Comparison of ENCODE assay signal across 26 cellular contexts in genomic region chr3:32447865-32448400, GRCh38. TPM values are rescaled to one million over a fixed set of nuclear protein-coding genes. Genes with fewer than 3 reads are reported as not detected.
DNase-seq lines count a peak whose midpoint lies in the region; ATAC-seq, FAIRE-seq and TF ChIP-seq lines count a peak whose summit lies in the region.
"Had no signal": no experiment of that assay in that cellular context is flagged by ENCODE, and none has a peak within 500 bp of the region (broad histone marks: within the 10 kb centered on the region; RNA-seq: fewer than 3 reads in every experiment).

No MANE protein-coding gene starts in this region.

- no peaks in the 10 kb centered on the region for H3K27me3 Mint-ChIP-seq in activated CD4-positive, alpha-beta T cell treated with anti-CD3 and anti-CD28 coated beads, Interleukin-2, amount 10 ng/mL, durations not matched to agents 7 days and 5 days
- H3K27me3 Mint-ChIP-seq in Calu3 (ENCODE audit: unreplicated experiment): no peaks in the 10 kb centered on the region
- no peaks in the 10 kb centered on the region for H3K27me3 Mint-ChIP-seq in T-helper 17 cell
- no peaks in the 10 kb centered on the region for H3K27me3 Mint-ChIP-seq in memory B cell
- H3K27me3 Mint-ChIP-seq: activated CD8-positive, alpha-beta memory T cell treated with anti-CD3 and anti-CD28 coated beads, Interleukin-2, amount 10 ng/mL, durations not matched to agents 7 days and 5 days had no signal

- CTCF ChIA-PET in activated CD4-positive, alpha-beta T cell treated with anti-CD3 and anti-CD28 coated beads, Interleukin-2, amount 10 ng/mL, durations not matched to agents 7 days and 5 days (lab: Charles Lee): interaction anchor here (1.0 to 1.8 kb wide), 3 partner anchors 12 to 20 kb away, joined by 5 to 7 read pairs (median 7); no protein-coding TSS in a partner anchor
- CTCF ChIA-PET in Calu3 (lab: Charles Lee): no interaction called here

- no peak overlapping the region for H3K4me3 Mint-ChIP-seq in activated CD4-positive, alpha-beta T cell treated with anti-CD3 and anti-CD28 coated beads, Interleukin-2, amount 10 ng/mL, durations not matched to agents 7 days and 5 days
- H3K4me3 Mint-ChIP-seq in Calu3 (ENCODE audit: low read depth, unreplicated experiment) (no peak overlapping the region), T-helper 17 cell (no peak overlapping the region), memory B cell (no peak overlapping the region)
- H3K4me3 Mint-ChIP-seq: activated CD8-positive, alpha-beta memory T cell treated with anti-CD3 and anti-CD28 coated beads, Interleukin-2, amount 10 ng/mL, durations not matched to agents 7 days and 5 days had no signal

- TF ChIP-seq CTCF in Calu3 (IDR thresholded peaks at IDR 0.05; ENCODE audit: unreplicated experiment): no peak

- H3K36me3 Mint-ChIP-seq in activated CD4-positive, alpha-beta T cell treated with anti-CD3 and anti-CD28 coated beads, Interleukin-2, amount 10 ng/mL, durations not matched to agents 7 days and 5 days (ENCODE audit: low read depth): peaks cover 61% of the 10 kb centered on the region
- H3K36me3 Mint-ChIP-seq in Calu3 (ENCODE audit: insufficient read depth, unreplicated experiment) (peaks cover 77% of the 10 kb centered on the region), T-helper 17 cell (ENCODE audit: low read depth) (peaks cover 10% of the 10 kb centered on the region), memory B cell (peaks cover 39% of the 10 kb centered on the region)

- POLR2A ChIA-PET in activated CD4-positive, alpha-beta T cell treated with anti-CD3 and anti-CD28 coated beads, Interleukin-2, amount 10 ng/mL, durations not matched to agents 7 days and 5 days (lab: Charles Lee): no interaction called here

- H3K9me3 Mint-ChIP-seq in activated CD4-positive, alpha-beta T cell treated with anti-CD3 and anti-CD28 coated beads, Interleukin-2, amount 10 ng/mL, durations not matched to agents 7 days and 5 days: peaks cover 12% of the 10 kb centered on the region
- H3K9me3 Mint-ChIP-seq in Calu3 (ENCODE audit: low read depth, unreplicated experiment): peaks cover 3% of the 10 kb centered on the region
- peaks cover 3% of the 10 kb centered on the region for H3K9me3 Mint-ChIP-seq in memory B cell

- intact Hi-C loops in Calu3 (cut with micrococcal nuclease; ENCODE audit: unreplicated experiment): no loop called here

- H3K4me1 Mint-ChIP-seq in activated CD4-positive, alpha-beta T cell treated with anti-CD3 and anti-CD28 coated beads, Interleukin-2, amount 10 ng/mL, durations not matched to agents 7 days and 5 days: peaks cover 42% of the 10 kb centered on the region
- H3K4me1 Mint-ChIP-seq in Calu3 (ENCODE audit: low read depth, unreplicated experiment): peaks cover 38% of the 10 kb centered on the region
- peaks cover 26% of the 10 kb centered on the region for H3K4me1 Mint-ChIP-seq in T-helper 17 cell
- H3K4me1 Mint-ChIP-seq in memory B cell: peaks cover 34% of the 10 kb centered on the region

- H3K27ac Mint-ChIP-seq in activated CD4-positive, alpha-beta T cell treated with anti-CD3 and anti-CD28 coated beads, Interleukin-2, amount 10 ng/mL, durations not matched to agents 7 days and 5 days: peak overlapping the region; percentile 21
- H3K27ac Mint-ChIP-seq in Calu3 (ENCODE audit: unreplicated experiment) (peak overlapping the region; percentile 62), T-helper 17 cell (peak overlapping the region; percentile 79), memory B cell (peak overlapping the region; percentile 53)
- H3K27ac Mint-ChIP-seq: activated CD8-positive, alpha-beta memory T cell treated with anti-CD3 and anti-CD28 coated beads, Interleukin-2, amount 10 ng/mL, durations not matched to agents 7 days and 5 days had no signal

- ATAC-seq in T-helper 17 cell (no peak), memory B cell (ENCODE audit: low read depth) (no peak), GM21360 (IDR thresholded peaks at IDR 0.05; ENCODE audit: unreplicated experiment) (no peak)
- ATAC-seq: activated CD8-positive, alpha-beta memory T cell treated with anti-CD3 and anti-CD28 coated beads, Interleukin-2, amount 10 ng/mL, durations not matched to agents 7 days and 5 days; pancreas; right cardiac atrium had no signal

- FAIRE-seq in urothelium cell line (lab: Jason Lieb, UNC): no peak
- FAIRE-seq: H54, HTR-8/SVneo, pancreas had no signal

- no peaks in the 10 kb centered on the region for H3K9me3 ChIP-seq in T-helper 17 cell (ENCODE audit: control insufficient read depth, low read length, poor library complexity, severe bottlenecking)
- H3K9me3 ChIP-seq: ascending aorta, esophagus muscularis mucosa, pancreas, suprapubic skin had no signal

- BruUV-seq in Calu3 (replicated peaks; lab: Mats Ljungman, UMichigan): no TSS peak

- no peak for DNase-seq in activated CD4-positive, alpha-beta T cell treated with anti-CD3 and anti-CD28 coated beads, Interleukin-2, amount 10 ng/mL, durations not matched to agents 7 days and 5 days
- DNase-seq in activated CD4-positive, alpha-beta T cell treated with anti-CD3 and anti-CD28 coated beads for 1 hour: no peak
- no peak for DNase-seq in Calu3
- no peak for DNase-seq in T-helper 17 cell
- DNase-seq in memory B cell (ENCODE audit: low spot score in 2 of 2): no peak
- DNase-seq in urothelium cell line (ENCODE audit: low spot score): no peak
- no peak for DNase-seq in AG08396 (ENCODE audit: low spot score)
- DNase-seq: ACHN; activated CD8-positive, alpha-beta memory T cell treated with anti-CD3 and anti-CD28 coated beads, Interleukin-2, amount 10 ng/mL, durations not matched to agents 7 days and 5 days; cerebellar nuclear complex; DMS79; Kasumi-1; mesenchymal stem cell; NCI-H1092; NCI-H2081; NCI-H446; pancreas; PC-9; right cardiac atrium; stimulated activated CD4-positive, alpha-beta T cell treated with anti-CD3 and anti-CD28 coated beads, Interleukin-15, amount 100 ng/mL, for 24 hours had no signal

RNA-seq across cellular contexts. Expression of gene CMTM6, which starts 54.7 kb away (rescaled TPM):
- 10 to 100 TPM; 55.2 to 57.1 TPM for total RNA-seq in activated CD4-positive, alpha-beta T cell treated with anti-CD3 and anti-CD28 coated beads, Interleukin-2, amount 10 ng/mL, durations not matched to agents 7 days and 5 days
- total RNA-seq in Calu3 (2022): 89.8 and 107 TPM in 2 replicates
- 10 to 100 TPM; 97.2 to 99.3 TPM for total RNA-seq in T-helper 17 cell

RNA-seq across cellular contexts. Expression of gene CMTM7, which starts 56.3 kb away (rescaled TPM):
- 10 to 100 TPM; 45.9 to 62.6 TPM for total RNA-seq in activated CD4-positive, alpha-beta T cell treated with anti-CD3 and anti-CD28 coated beads, Interleukin-2, amount 10 ng/mL, durations not matched to agents 7 days and 5 days
- total RNA-seq in Calu3 (2022): 113 and 131 TPM in 2 replicates
- 10 to 100 TPM; 38.5 to 45.3 TPM for total RNA-seq in T-helper 17 cell

Comparison
In these comparisons a context has a peak if more than half of its experiments do, and no peak if none do; other contexts are left out.
1. H3K27ac Mint-ChIP-seq: peak in every context shown above with its lines; median percentile 79 in T-helper 17 cell; 62 in Calu3; 53 in memory B cell; 21 in activated CD4-positive, alpha-beta T cell treated with anti-CD3 and anti-CD28 coated beads, Interleukin-2, amount 10 ng/mL, durations not matched to agents 7 days and 5 days.